In genomic region chr16:373848-374615, GRCh38 we compare ENCODE assay signal across 22 cellular contexts. TPM values are rescaled to one million over a fixed set of nuclear protein-coding genes. Genes with fewer than 3 reads are reported as not detected.
DNase-seq lines count a peak whose midpoint lies in the region; ATAC-seq, FAIRE-seq and TF ChIP-seq lines count a peak whose summit lies in the region.
"Had no signal": no experiment of that assay in that cellular context is flagged by ENCODE, and none has a peak within 500 bp of the region (broad histone marks: within the 10 kb centered on the region; RNA-seq: fewer than 3 reads in every experiment).

No MANE protein-coding gene starts in this region.

- peak overlapping the region; percentile 63 for H3K27ac ChIP-seq in angular gyrus (ENCODE audit: low read depth, low read length)
- H3K27ac ChIP-seq in kidney (ENCODE audit: low read depth in 2 of 2, low read length in 2 of 2) = no peak overlapping the region
- H3K27ac ChIP-seq in sigmoid colon = no peak overlapping the region
- no peak overlapping the region for H3K27ac ChIP-seq in body of pancreas
- H3K27ac ChIP-seq: 22Rv1, KMS-11, SJSA1 had no signal

- peak; percentile 40 for DNase-seq in activated CD8-positive, alpha-beta memory T cell treated with anti-CD3 and anti-CD28 coated beads, Interleukin-2, amount 10 ng/mL, durations not matched to agents 7 days and 5 days
- DNase-seq in activated CD8-positive, alpha-beta memory T cell treated with anti-CD3 and anti-CD28 coated beads for 24 hours = no peak
- DNase-seq in kidney (peak; percentile 77), sigmoid colon (peak; percentile 63), body of pancreas (no peak)
- DNase-seq: DMS153, DND-41, GOT3, HFFc6, MM.1S, NCI-H2029, NCI-H446, NCI-H524 treated with DMSO at 0.1 percent for 48 hours, NCI-H774, Right ventricle myocardium superior had no signal

- H3K27ac Mint-ChIP-seq in activated CD8-positive, alpha-beta memory T cell treated with anti-CD3 and anti-CD28 coated beads, Interleukin-2, amount 10 ng/mL, durations not matched to agents 7 days and 5 days = no peak overlapping the region
- H3K27ac Mint-ChIP-seq: HFFc6 had no signal

- no peak overlapping the region for H3K4me3 Mint-ChIP-seq in activated CD8-positive, alpha-beta memory T cell treated with anti-CD3 and anti-CD28 coated beads, Interleukin-2, amount 10 ng/mL, durations not matched to agents 7 days and 5 days
- H3K4me3 Mint-ChIP-seq: HFFc6 had no signal

- CTCF ChIA-PET in activated CD8-positive, alpha-beta memory T cell treated with anti-CD3 and anti-CD28 coated beads, Interleukin-2, amount 10 ng/mL, durations not matched to agents 7 days and 5 days (lab: Charles Lee) = no interaction called here

- no peaks in the 10 kb centered on the region for H3K27me3 ChIP-seq in sigmoid colon
- no peaks in the 10 kb centered on the region for H3K27me3 ChIP-seq in body of pancreas
- H3K27me3 ChIP-seq: SJSA1 had no signal

- H3K36me3 ChIP-seq in kidney (ENCODE audit: control insufficient read depth in 1 of 2, insufficient read depth in 2 of 2, low read length in 2 of 2) (peaks cover 3 to 10% of the 10 kb centered on the region in 2 donors), sigmoid colon (peaks cover 4 to 63% (median 31%) of the 10 kb centered on the region in 4 donors), body of pancreas (replicated peaks in 1 of 2; ENCODE audit: insufficient read depth in 1 of 2, low read depth in 2 of 2) (peaks cover 28 to 29% of the 10 kb centered on the region in 2 donors)

- intact Hi-C loops in kidney (cut with DNase I) = no loop called here
- intact Hi-C loops in sigmoid colon (cut with DNase I) = loop anchor here (5.0 kb wide), 1 partner anchor 52 kb away; no protein-coding TSS in a partner anchor
- intact Hi-C loops in body of pancreas (cut with DNase I) = no loop called here

- no peak for FAIRE-seq in kidney (lab: Jason Lieb, UNC)

- H3K36me3 Mint-ChIP-seq in activated CD8-positive, alpha-beta memory T cell treated with anti-CD3 and anti-CD28 coated beads, Interleukin-2, amount 10 ng/mL, durations not matched to agents 7 days and 5 days = peaks cover 5% of the 10 kb centered on the region

- ATAC-seq in activated CD8-positive, alpha-beta memory T cell treated with anti-CD3 and anti-CD28 coated beads, Interleukin-2, amount 10 ng/mL, durations not matched to agents 7 days and 5 days = no peak
- no peak for ATAC-seq in GM21360 (IDR thresholded peaks at IDR 0.05; ENCODE audit: unreplicated experiment)
- no peak for ATAC-seq in body of pancreas
- no peak for ATAC-seq in HG03196 (IDR thresholded peaks at IDR 0.05; ENCODE audit: unreplicated experiment)

- H3K4me1 Mint-ChIP-seq in activated CD8-positive, alpha-beta memory T cell treated with anti-CD3 and anti-CD28 coated beads, Interleukin-2, amount 10 ng/mL, durations not matched to agents 7 days and 5 days = peaks cover 15% of the 10 kb centered on the region

- H3K9me3 ChIP-seq in kidney (ENCODE audit: control insufficient read depth in 1 of 2, low read length in 2 of 2) (no peaks in the 10 kb centered on the region), sigmoid colon (no peaks in the 10 kb centered on the region), body of pancreas (no peaks in the 10 kb centered on the region)
- H3K9me3 ChIP-seq: HAP-1, SJSA1 had no signal

- H3K4me1 ChIP-seq in kidney (ENCODE audit: control insufficient read depth in 1 of 2, insufficient read depth in 1 of 2, low read depth in 1 of 2, low read length in 2 of 2) = peaks cover 0 to 14% of the 10 kb centered on the region in 2 donors
- H3K4me1 ChIP-seq in sigmoid colon = peaks cover 3 to 20% (median 18%) of the 10 kb centered on the region in 4 donors
- H3K4me1 ChIP-seq in body of pancreas = peaks cover 29% of the 10 kb centered on the region

- H3K4me3 ChIP-seq in kidney (ENCODE audit: low read length in 2 of 2) (no peak overlapping the region), sigmoid colon (no peak overlapping the region), body of pancreas (no peak overlapping the region)
- H3K4me3 ChIP-seq: HAP-1, SJSA1 had no signal

- TF ChIP-seq POLR2A in sigmoid colon (IDR thresholded peaks at IDR 0.05) = no peak
- no peak for TF ChIP-seq POLR2A in body of pancreas (IDR thresholded peaks at IDR 0.05)

- H3K9me3 Mint-ChIP-seq in activated CD8-positive, alpha-beta memory T cell treated with anti-CD3 and anti-CD28 coated beads, Interleukin-2, amount 10 ng/mL, durations not matched to agents 7 days and 5 days (ENCODE audit: low read depth) = no peaks in the 10 kb centered on the region
- H3K9me3 Mint-ChIP-seq: HFFc6 had no signal

- 93% methylated on average over 44 of the region's 44 CpGs for WGBS in sigmoid colon, 2 donors
- WGBS in body of pancreas, 2 donors = 89% methylated on average over 40 of the region's 44 CpGs; no CpG with 5 or more reads in 1 of the 2 donors

- TF ChIP-seq EP300 in sigmoid colon (IDR thresholded peaks at IDR 0.05) = no peak

- no peak overlapping the region for H3K9ac ChIP-seq in kidney (ENCODE audit: low read length in 2 of 2)
- H3K9ac ChIP-seq: KMS-11 had no signal

- no peaks in the 10 kb centered on the region for H3K27me3 Mint-ChIP-seq in activated CD8-positive, alpha-beta memory T cell treated with anti-CD3 and anti-CD28 coated beads, Interleukin-2, amount 10 ng/mL, durations not matched to agents 7 days and 5 days

- TF ChIP-seq CTCF in kidney (IDR thresholded peaks at IDR 0.05; ENCODE audit: borderline replicate concordance, extremely low read depth, insufficient read depth) (no peak), sigmoid colon (IDR thresholded peaks at IDR 0.05) (no peak), body of pancreas (IDR thresholded peaks at IDR 0.05) (no peak)

RNA-seq across cellular contexts. Expression of gene MRPL28, which starts 3.7 kb away (rescaled TPM):
- 10 to 100 TPM; 89.0 to 90.7 TPM for total RNA-seq in activated CD8-positive, alpha-beta memory T cell treated with anti-CD3 and anti-CD28 coated beads, Interleukin-2, amount 10 ng/mL, durations not matched to agents 7 days and 5 days
- total RNA-seq in kidney (59.1 TPM), sigmoid colon (10 to 100 TPM; 49.6 to 77.4 (median 62.0) TPM), body of pancreas (10 to 100 TPM; 22.1 to 31.0 TPM)
- polyA plus RNA-seq in kidney (ENCODE audit: insufficient read depth, low read depth, low replicate concordance) (201 TPM), sigmoid colon (10 to 100 TPM; 74.5 to 95.9 (median 78.4) TPM)

RNA-seq across cellular contexts. Expression of gene PGAP6, which starts 7.7 kb away (rescaled TPM):
- 10 to 100 TPM; 46.6 to 50.4 TPM for total RNA-seq in activated CD8-positive, alpha-beta memory T cell treated with anti-CD3 and anti-CD28 coated beads, Interleukin-2, amount 10 ng/mL, durations not matched to agents 7 days and 5 days
- total RNA-seq in kidney (65.0 TPM), sigmoid colon (10 to 100 TPM; 20.7 to 26.6 (median 22.7) TPM), body of pancreas (100 to 1,000 TPM in 1 of 2 donors, 10 to 100 TPM in 1; 83.8 to 113 TPM)
- polyA plus RNA-seq in kidney (ENCODE audit: insufficient read depth, low read depth, low replicate concordance) (144 TPM), sigmoid colon (100 to 1,000 TPM in 1 of 3 donors, 10 to 100 TPM in 2; 61.9 to 109 (median 70.3) TPM)

RNA-seq across cellular contexts. Expression of gene AXIN1, which starts 21.5 kb away (rescaled TPM):
- total RNA-seq in activated CD8-positive, alpha-beta memory T cell treated with anti-CD3 and anti-CD28 coated beads, Interleukin-2, amount 10 ng/mL, durations not matched to agents 7 days and 5 days = 10 to 100 TPM; 22.3 to 25.7 TPM
- total RNA-seq in kidney (24.6 TPM), sigmoid colon (10 to 100 TPM; 17.9 to 29.9 (median 20.9) TPM), body of pancreas (10 to 100 TPM; 14.8 TPM)
- polyA plus RNA-seq in kidney (ENCODE audit: insufficient read depth, low read depth, low replicate concordance) (9.7 TPM), sigmoid colon (10 to 100 TPM; 28.2 to 33.4 (median 30.3) TPM)

RNA-seq across cellular contexts. Expression of gene NME4, which starts 23.0 kb away (rescaled TPM):
- total RNA-seq in activated CD8-positive, alpha-beta memory T cell treated with anti-CD3 and anti-CD28 coated beads, Interleukin-2, amount 10 ng/mL, durations not matched to agents 7 days and 5 days = 1 to 10 TPM; 6.7 to 7.0 TPM
- total RNA-seq in kidney = 56.6 TPM
- polyA plus RNA-seq in kidney (ENCODE audit: insufficient read depth, low read depth, low replicate concordance) = 100 TPM
- 100 to 1,000 TPM; 138 to 281 (median 191) TPM for total RNA-seq in sigmoid colon
- polyA plus RNA-seq in sigmoid colon = 10 to 100 TPM; 39.6 to 55.3 (median 46.7) TPM
- 10 to 100 TPM; 20.2 to 33.0 TPM for total RNA-seq in body of pancreas

RNA-seq across cellular contexts. Expression of gene DECR2, which starts 27.7 kb away (rescaled TPM):
- 1 to 10 TPM; 5.9 to 6.3 TPM for total RNA-seq in activated CD8-positive, alpha-beta memory T cell treated with anti-CD3 and anti-CD28 coated beads, Interleukin-2, amount 10 ng/mL, durations not matched to agents 7 days and 5 days
- total RNA-seq in kidney (23.8 TPM), sigmoid colon (10 to 100 TPM; 15.0 to 21.6 (median 16.4) TPM), body of pancreas (10 to 100 TPM; 38.9 to 41.2 TPM)
- polyA plus RNA-seq in kidney (ENCODE audit: insufficient read depth, low read depth, low replicate concordance) (58.9 TPM), sigmoid colon (10 to 100 TPM; 30.6 to 39.1 (median 31.9) TPM)

Comparison
In these comparisons a context has a peak if more than half of its experiments do, and no peak if none do; other contexts are left out.
1. DNase-seq: peak in activated CD8-positive, alpha-beta memory T cell treated with anti-CD3 and anti-CD28 coated beads, Interleukin-2, amount 10 ng/mL, durations not matched to agents 7 days and 5 days (single experiment), kidney (single experiment) and sigmoid colon (single experiment); none in activated CD8-positive, alpha-beta memory T cell treated with anti-CD3 and anti-CD28 coated beads for 24 hours (single experiment) and body of pancreas (0 of 4).